8 cellular contexts compared by ENCODE assay signal in genomic region chr11:64449381-64450167, GRCh38.
DNase-seq lines count a peak whose midpoint lies in the region; ATAC-seq and TF ChIP-seq lines count a peak whose summit lies in the region.

No MANE protein-coding gene starts in this region.

- H3K9me3 ChIP-seq in Peyer's patch, result no peaks in the 10 kb centered on the region

- TF ChIP-seq POLR2A in Peyer's patch (IDR thresholded peaks at IDR 0.05), result no peak

- peaks cover 6% of the 10 kb centered on the region for H3K27me3 Mint-ChIP-seq in IgD-negative memory B cell
- peaks cover 23% of the 10 kb centered on the region for H3K27me3 Mint-ChIP-seq in activated T-cell treated with anti-CD3 and anti-CD28 coated beads, Interleukin-2, amount 50 U/mL, for 72 hours (ENCODE audit: low read depth)
- peaks cover 5 to 14% of the 10 kb centered on the region in 2 donors for H3K27me3 Mint-ChIP-seq in natural killer cell (ENCODE audit: low read depth in 2 of 2)

- TF ChIP-seq CTCF in GM12801 (IDR thresholded peaks at IDR 0.05; ENCODE audit: extremely low read depth, insufficient read length), result peak; percentile 27
- peak; percentile 48 to 88 (median 69) for TF ChIP-seq CTCF in Peyer's patch (IDR thresholded peaks at IDR 0.05)
- peak; percentile 66 for TF ChIP-seq CTCF in natural killer cell (IDR thresholded peaks at IDR 0.05)

- ATAC-seq in activated T-cell treated with anti-CD3 and anti-CD28 coated beads, Interleukin-2, amount 50 U/mL, for 72 hours (replicated peaks in 1 of 2), result peak; percentile 91 to 92
- ATAC-seq in natural killer cell (peak; percentile 85 to 87 (median 86)), HG02981 (IDR thresholded peaks at IDR 0.05; ENCODE audit: unreplicated experiment) (no peak)

- peak overlapping the region; percentile 83 to 97 (median 88) for H3K4me3 Mint-ChIP-seq in IgD-negative memory B cell
- peak overlapping the region; percentile 85 to 90 for H3K4me3 Mint-ChIP-seq in activated T-cell treated with anti-CD3 and anti-CD28 coated beads, Interleukin-2, amount 50 U/mL, for 72 hours
- H3K4me3 Mint-ChIP-seq in natural killer cell, result peak overlapping the region; percentile 79

- no peaks in the 10 kb centered on the region for H3K36me3 ChIP-seq in Peyer's patch

- no peaks in the 10 kb centered on the region for H3K36me3 Mint-ChIP-seq in IgD-negative memory B cell
- H3K36me3 Mint-ChIP-seq in activated T-cell treated with anti-CD3 and anti-CD28 coated beads, Interleukin-2, amount 50 U/mL, for 72 hours (ENCODE audit: insufficient read depth in 2 of 2), result no peaks in the 10 kb centered on the region
- no peaks in the 10 kb centered on the region for H3K36me3 Mint-ChIP-seq in natural killer cell

- peak overlapping the region; percentile 31 to 70 (median 64) for H3K27ac Mint-ChIP-seq in IgD-negative memory B cell
- no peak overlapping the region for H3K27ac Mint-ChIP-seq in activated T-cell treated with anti-CD3 and anti-CD28 coated beads, Interleukin-2, amount 50 U/mL, for 72 hours
- peak overlapping the region in 1 of 2 donors; percentile 75 for H3K27ac Mint-ChIP-seq in natural killer cell

- H3K27ac ChIP-seq in Peyer's patch, result peak overlapping the region in 1 of 4 donors; percentile 77

- H3K4me3 ChIP-seq in Peyer's patch, result peak overlapping the region; percentile 20 to 49 (median 34)

- peaks cover 0 to 2% (median 0%) of the 10 kb centered on the region in 3 donors for H3K9me3 Mint-ChIP-seq in IgD-negative memory B cell
- H3K9me3 Mint-ChIP-seq in activated T-cell treated with anti-CD3 and anti-CD28 coated beads, Interleukin-2, amount 50 U/mL, for 72 hours, result no peaks in the 10 kb centered on the region
- H3K9me3 Mint-ChIP-seq in natural killer cell, result no peaks in the 10 kb centered on the region

- H3K4me1 Mint-ChIP-seq in IgD-negative memory B cell, result peaks cover 13 to 23% (median 16%) of the 10 kb centered on the region in 3 donors
- peaks cover 16% of the 10 kb centered on the region for H3K4me1 Mint-ChIP-seq in activated T-cell treated with anti-CD3 and anti-CD28 coated beads, Interleukin-2, amount 50 U/mL, for 72 hours (ENCODE audit: low read depth)
- H3K4me1 Mint-ChIP-seq in natural killer cell, result peaks cover 14 to 19% of the 10 kb centered on the region in 2 donors

- peaks cover 0 to 21% (median 16%) of the 10 kb centered on the region in 4 donors for H3K4me1 ChIP-seq in Peyer's patch

- DNase-seq in Peyer's patch (peak; percentile 65 to 83 (median 72)), fibroblast of peridontal ligament (ENCODE audit: extremely low read depth) (peak; percentile 14), natural killer cell (peak; percentile 54)
- DNase-seq in activated T-cell treated with anti-CD3 and anti-CD28 coated beads, Interleukin-2, amount 50 U/mL, for 72 hours, result peak; percentile 77 to 79
- peak; percentile 26 to 70 (median 58) for DNase-seq in stimulated activated naive CD4-positive, alpha-beta T cell (lab: John Stamatoyannopoulos, UW)

- no peaks in the 10 kb centered on the region for H3K27me3 ChIP-seq in Peyer's patch

- intact Hi-C loops in natural killer cell (cut with micrococcal nuclease), result loop anchor here (1.0 to 5.0 kb wide), 3 partner anchors 37 to 273 kb away; partner anchors contain the start of gene NRXN2

Comparison
In these comparisons a context has a peak if more than half of its experiments do, and no peak if none do; other contexts are left out.
1. DNase-seq: peak in every context shown above with its lines; median percentile 78 in activated T-cell treated with anti-CD3 and anti-CD28 coated beads, Interleukin-2, amount 50 U/mL, for 72 hours; 72 in Peyer's patch; 58 in stimulated activated naive CD4-positive, alpha-beta T cell; 54 in natural killer cell; 14 in fibroblast of peridontal ligament.